Comparison of ENCODE assay signal across 18 cellular contexts in the genomic region with DNA sequence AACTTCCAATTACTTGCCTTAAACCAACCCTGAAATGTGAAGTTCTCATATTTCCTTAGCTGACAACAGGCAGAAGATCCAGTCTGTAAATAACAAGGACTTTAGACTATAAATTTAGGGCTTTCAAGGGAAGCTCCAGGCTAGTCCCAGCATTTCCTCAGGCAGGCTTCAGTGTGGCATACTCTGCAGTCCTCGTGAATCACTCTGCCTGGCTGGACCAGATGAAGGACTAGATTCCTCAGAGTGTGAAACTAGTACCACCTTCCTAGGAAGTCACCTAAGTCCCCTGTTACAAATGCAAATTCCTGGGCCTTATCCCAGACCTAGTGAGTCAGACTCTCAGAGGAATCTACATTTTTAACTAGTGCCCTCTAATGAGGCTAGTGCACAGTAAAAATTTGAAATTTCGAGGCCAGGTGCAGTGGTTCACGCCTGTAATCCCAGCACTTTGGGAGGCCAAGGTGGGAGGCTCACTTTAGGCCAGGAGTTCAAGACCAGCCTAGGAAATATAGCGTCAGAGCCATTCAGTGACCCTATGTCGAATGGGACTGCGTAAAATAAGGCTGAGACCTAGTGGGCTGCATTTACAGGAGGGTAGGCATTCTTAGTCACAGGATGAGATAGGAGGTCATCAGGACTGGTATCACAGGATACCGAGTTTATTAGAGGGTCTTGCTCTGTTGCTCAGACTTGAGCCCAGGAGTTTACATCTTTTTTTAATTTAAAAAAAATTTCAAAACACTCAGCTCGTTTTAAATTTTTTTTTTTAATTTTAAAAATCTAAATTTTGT.
DNase-seq lines count a peak whose midpoint lies in the region; ATAC-seq, FAIRE-seq and TF ChIP-seq lines count a peak whose summit lies in the region.
"Had no signal": no experiment of that assay in that cellular context is flagged by ENCODE, and none has a peak within 500 bp of the region (broad histone marks: within the 10 kb centered on the region; RNA-seq: fewer than 3 reads in every experiment).

No MANE protein-coding gene starts in this region.

- no peaks in the 10 kb centered on the region for H3K4me1 ChIP-seq in gastrocnemius medialis
- H3K4me1 ChIP-seq in effector memory CD4-positive, alpha-beta T cell (ENCODE audit: control insufficient read depth, insufficient read depth, low read length, poor library complexity, severe bottlenecking), result no peaks in the 10 kb centered on the region
- H3K4me1 ChIP-seq: stomach had no signal

- peaks cover 5% of the 10 kb centered on the region for H3K27me3 Mint-ChIP-seq in brain
- H3K27me3 Mint-ChIP-seq: activated CD4-positive, alpha-beta T cell treated with anti-CD3 and anti-CD28 coated beads, Interleukin-2, amount 10 ng/mL, durations not matched to agents 7 days and 5 days had no signal

- peaks cover 12% of the 10 kb centered on the region for H3K36me3 Mint-ChIP-seq in brain

- H3K9me3 ChIP-seq in gastrocnemius medialis, result no peaks in the 10 kb centered on the region
- no peaks in the 10 kb centered on the region for H3K9me3 ChIP-seq in effector memory CD4-positive, alpha-beta T cell (ENCODE audit: control insufficient read depth, low read length)

- TF ChIP-seq CTCF in AG10803 (conservative IDR thresholded peaks at IDR 0.05; ENCODE audit: low read length), result no peak
- TF ChIP-seq CTCF in brain (conservative IDR thresholded peaks at IDR 0.05), result no peak
- TF ChIP-seq CTCF in gastrocnemius medialis (IDR thresholded peaks at IDR 0.05 in 4 of 5, conservative IDR thresholded peaks at IDR 0.05 in 1 of 5), result no peak

- H3K27me3 ChIP-seq in gastrocnemius medialis, result no peaks in the 10 kb centered on the region
- H3K27me3 ChIP-seq in effector memory CD4-positive, alpha-beta T cell (replicated peaks; ENCODE audit: control insufficient read depth, insufficient read depth, low read length, poor library complexity, severe bottlenecking), result no peaks in the 10 kb centered on the region
- H3K27me3 ChIP-seq: stomach had no signal

- no peak overlapping the region for H3K4me3 Mint-ChIP-seq in brain
- H3K4me3 Mint-ChIP-seq: activated CD4-positive, alpha-beta T cell treated with anti-CD3 and anti-CD28 coated beads, Interleukin-2, amount 10 ng/mL, durations not matched to agents 7 days and 5 days had no signal

- H3K27ac ChIP-seq in gastrocnemius medialis, result no peak overlapping the region
- no peak overlapping the region for H3K27ac ChIP-seq in effector memory CD4-positive, alpha-beta T cell (ENCODE audit: insufficient read depth, low read length, poor library complexity, severe bottlenecking)
- H3K27ac ChIP-seq: stomach had no signal

- peaks cover 29% of the 10 kb centered on the region for H3K4me1 Mint-ChIP-seq in brain
- H3K4me1 Mint-ChIP-seq: activated CD4-positive, alpha-beta T cell treated with anti-CD3 and anti-CD28 coated beads, Interleukin-2, amount 10 ng/mL, durations not matched to agents 7 days and 5 days had no signal

- H3K27ac Mint-ChIP-seq in brain, result peak overlapping the region in 3 of 5 experiments; percentile 77 to 93 (median 88)
- H3K27ac Mint-ChIP-seq: activated CD4-positive, alpha-beta T cell treated with anti-CD3 and anti-CD28 coated beads, Interleukin-2, amount 10 ng/mL, durations not matched to agents 7 days and 5 days had no signal

- H3K4me3 ChIP-seq in AG10803 (ENCODE audit: low read length) (no peak overlapping the region), gastrocnemius medialis (no peak overlapping the region)
- H3K4me3 ChIP-seq in effector memory CD4-positive, alpha-beta T cell (ENCODE audit: insufficient read depth, low read depth, low read length, poor library complexity, severe bottlenecking), result no peak overlapping the region
- H3K4me3 ChIP-seq: stomach had no signal

- no peak for FAIRE-seq in GM19239 (lab: Jason Lieb, UNC)
- FAIRE-seq: endometrium, HTR-8/SVneo had no signal

- in situ Hi-C loops in gastrocnemius medialis (cut with MboI; ENCODE audit: low sequenced_read_pairs in 4 of 4), result no loop called here

- no peak for ATAC-seq in gastrocnemius medialis
- ATAC-seq: left ventricle myocardium superior, Right ventricle myocardium inferior had no signal

- H3K9me3 Mint-ChIP-seq in brain, result peaks cover 6 to 17% (median 13%) of the 10 kb centered on the region in 5 experiments

- intact Hi-C loops in gastrocnemius medialis (cut with DNase I; ENCODE audit: low total_unique reads), result no loop called here

- DNase-seq in AG10803 (ENCODE audit: low read depth), result peak; percentile 38
- peak; percentile 34 for DNase-seq in HT1080 (ENCODE audit: low read depth)
- DNase-seq in kidney tubule cell (ENCODE audit: low spot score), result peak; percentile 12
- no peak for DNase-seq in activated CD4-positive, alpha-beta T cell treated with anti-CD3 and anti-CD28 coated beads, Interleukin-2, amount 50 U/mL, for 48 hours
- no peak for DNase-seq in gastrocnemius medialis
- DNase-seq in effector memory CD4-positive, alpha-beta T cell, result no peak
- no peak for DNase-seq in GM19239 (ENCODE audit: insufficient read length, low spot score)
- DNase-seq: activated CD4-positive, alpha-beta T cell treated with anti-CD3 and anti-CD28 coated beads, Interleukin-2, amount 10 ng/mL, durations not matched to agents 7 days and 5 days; aorta; COR-L47; left ventricle myocardium superior; NCI-H1694; stimulated activated CD4-positive, alpha-beta T cell treated with anti-CD3 and anti-CD28 coated beads, Interleukin-2, amount 100 ng/mL, for 24 hours; stomach had no signal

- H3K36me3 ChIP-seq in gastrocnemius medialis, result no peaks in the 10 kb centered on the region
- H3K36me3 ChIP-seq in effector memory CD4-positive, alpha-beta T cell (ENCODE audit: control insufficient read depth, insufficient read depth, low read length), result no peaks in the 10 kb centered on the region
- H3K36me3 ChIP-seq: stomach had no signal

- TF ChIP-seq POLR2A in gastrocnemius medialis (IDR thresholded peaks at IDR 0.05), result no peak

Comparison
In these comparisons a context has a peak if more than half of its experiments do, and no peak if none do; other contexts are left out.
1. DNase-seq: peak in AG10803 (single experiment), HT1080 (single experiment) and kidney tubule cell (single experiment); none in activated CD4-positive, alpha-beta T cell treated with anti-CD3 and anti-CD28 coated beads, Interleukin-2, amount 50 U/mL, for 48 hours (0 of 2), gastrocnemius medialis (0 of 2), effector memory CD4-positive, alpha-beta T cell (0 of 3) and GM19239 (single experiment).